12 cellular contexts compared by ENCODE assay signal in genomic region chr11:76787911-76788596, GRCh38. TPM values are rescaled to one million over a fixed set of nuclear protein-coding genes. Genes with fewer than 3 reads are reported as not detected.
A peak's percentile ranks its signal among the peaks of the same experiment; 100 is the strongest.
DNase-seq lines count a peak whose midpoint lies in the region; TF ChIP-seq lines count a peak whose summit lies in the region.
"Had no signal": no experiment of that assay in that cellular context is flagged by ENCODE, and none has a peak within 500 bp of the region (broad histone marks: within the 10 kb centered on the region; RNA-seq: fewer than 3 reads in every experiment).

No MANE protein-coding gene starts in this region.

- H3K4me3 ChIP-seq in H7 (ENCODE audit: insufficient read depth, low read depth, low read length) (no peak overlapping the region), ascending aorta (peak overlapping the region in 1 of 2 donors; percentile 1), left ventricle myocardium inferior (peak overlapping the region; percentile 6), smooth muscle cell (no peak overlapping the region)
- H3K4me3 ChIP-seq: lung, SK-N-MC had no signal

- DNase-seq in H7 (peak; percentile 32), ascending aorta (ENCODE audit: low spot score in 2 of 2) (no peak), left ventricle myocardium inferior (no peak), smooth muscle cell (lab: John Stamatoyannopoulos, UW; ENCODE audit: unreplicated experiment) (no peak), A172 (ENCODE audit: low spot score) (no peak), HFFc6 (no peak), middle frontal gyrus (ENCODE audit: extremely low spot score, low spot score) (no peak), SIG-M5 treated with dmso at 0.1 percent for 504 hours (lab: John Stamatoyannopoulos, UW; ENCODE audit: unreplicated experiment) (no peak)
- DNase-seq: activated CD8-positive, alpha-beta memory T cell treated with anti-CD3 and anti-CD28 coated beads, Interleukin-2, amount 50 U/mL, for 4 hours; stimulated activated CD4-positive, alpha-beta T cell treated with anti-CD3 and anti-CD28 coated beads, Interleukin-2, amount 100 ng/mL, for 48 hours had no signal

- H3K4me3 Mint-ChIP-seq in HFFc6 = no peak overlapping the region

- no peak overlapping the region for H3K27ac Mint-ChIP-seq in HFFc6

- peaks cover 6% of the 10 kb centered on the region; the same call in 1 of the 2 replicates for H3K9me3 Mint-ChIP-seq in HFFc6

- H3K36me3 ChIP-seq in H7 (replicated peaks; ENCODE audit: control insufficient read depth, insufficient read depth, low read length) (no peaks in the 10 kb centered on the region; the same call in 1 of the 2 replicates), ascending aorta (no peaks in the 10 kb centered on the region), left ventricle myocardium inferior (no peaks in the 10 kb centered on the region), smooth muscle cell (ENCODE audit: low read depth) (no peaks in the 10 kb centered on the region)

- H3K36me3 Mint-ChIP-seq in HFFc6 (ENCODE audit: low read depth) = peaks cover 22% of the 10 kb centered on the region; the same call in 1 of the 2 replicates

- peaks cover 39% of the 10 kb centered on the region for H3K4me1 Mint-ChIP-seq in HFFc6 (ENCODE audit: low read depth)

- intact Hi-C loops in ascending aorta (cut with DNase I) = loop anchor here (10.0 kb wide), 2 partner anchors 553 to 1373 kb away; no protein-coding TSS in a partner anchor
- intact Hi-C loops in left ventricle myocardium inferior (cut with micrococcal nuclease) = no loop called here

- 52% methylated on average over 12 of the region's 12 CpGs for WGBS in smooth muscle cell (ENCODE audit: low lambda C conversion rate)

- peaks cover 95% of the 10 kb centered on the region for H3K79me2 ChIP-seq in smooth muscle cell (ENCODE audit: low read depth)

- no peak for TF ChIP-seq CTCF in ascending aorta (IDR thresholded peaks at IDR 0.05)
- no peak for TF ChIP-seq CTCF in left ventricle myocardium inferior (IDR thresholded peaks at IDR 0.05; ENCODE audit: borderline replicate concordance)
- no peak for TF ChIP-seq CTCF in smooth muscle cell (IDR thresholded peaks at IDR 0.05; ENCODE audit: borderline replicate concordance, insufficient read depth, poor library complexity, severe bottlenecking)
- TF ChIP-seq CTCF in HFFc6 (IDR thresholded peaks at IDR 0.05) = no peak

- peaks cover 12% of the 10 kb centered on the region for H3K27me3 Mint-ChIP-seq in HFFc6 (ENCODE audit: insufficient read depth)

- H3K4me2 ChIP-seq in smooth muscle cell = peak overlapping the region; percentile 92

- H3K27me3 ChIP-seq in H7 (ENCODE audit: control insufficient read depth, insufficient read depth, low read length) (no peaks in the 10 kb centered on the region), ascending aorta (no peaks in the 10 kb centered on the region), left ventricle myocardium inferior (ENCODE audit: low read depth) (no peaks in the 10 kb centered on the region), smooth muscle cell (ENCODE audit: low read depth) (no peaks in the 10 kb centered on the region)

- H2AFZ ChIP-seq in smooth muscle cell (ENCODE audit: low read depth) = no peak overlapping the region

- H3K4me1 ChIP-seq in ascending aorta (peaks cover 0 to 18% of the 10 kb centered on the region in 2 donors), left ventricle myocardium inferior (peaks cover 84% of the 10 kb centered on the region), smooth muscle cell (ENCODE audit: low read depth) (peaks cover 50% of the 10 kb centered on the region)

- peaks cover 90% of the 10 kb centered on the region for H4K20me1 ChIP-seq in smooth muscle cell (ENCODE audit: low read depth)

- H3K27ac ChIP-seq in ascending aorta (peak overlapping the region; percentile 37 to 55), left ventricle myocardium inferior (replicated peaks) (peak overlapping the region; percentile 47), smooth muscle cell (ENCODE audit: low read depth) (peak overlapping the region; percentile 100)
- H3K27ac ChIP-seq: SK-N-MC had no signal

- no peaks in the 10 kb centered on the region for H3K9me3 ChIP-seq in ascending aorta
- H3K9me3 ChIP-seq in left ventricle myocardium inferior (replicated peaks) = peaks cover 6% of the 10 kb centered on the region
- H3K9me3 ChIP-seq in smooth muscle cell (replicated peaks; ENCODE audit: low read depth) = no peaks in the 10 kb centered on the region

- H3F3A ChIP-seq in smooth muscle cell (ENCODE audit: low read depth) = peaks cover 19% of the 10 kb centered on the region

- H3K9ac ChIP-seq in smooth muscle cell (ENCODE audit: low read depth) = peak overlapping the region; percentile 47

RNA-seq across cellular contexts. Expression of gene TSKU, which starts 4.9 kb away (rescaled TPM):
- total RNA-seq in H7 (2014; rRNA removed; shearing (Covaris generic)) = 53.3 and 68.8 TPM in 2 replicates
- total RNA-seq in ascending aorta (121 TPM), left ventricle myocardium inferior (12.1 TPM), smooth muscle cell (75.2 and 76.5 TPM in 2 replicates)
- 122 and 144 TPM in 2 replicates for polyA plus RNA-seq in smooth muscle cell
- total RNA-seq in A172 (2014; rRNA removed; shearing (Covaris generic)) = 37.7 and 41.5 TPM in 2 replicates
- 10 to 100 TPM in 3 of 6 experiments, 1 to 10 TPM in 3; 8.3 to 11.0 (median 10.1) TPM for total RNA-seq in HFFc6 (2021; fragmentation: NEBNext Ultra II Directional; extraction: Animal tissue kit (Norgen Biotek cat#: 25700))

Comparison
In these comparisons a context has a peak if more than half of its experiments do, and no peak if none do; other contexts are left out.
1. H3K27ac ChIP-seq: peak in every context shown above with its lines; median percentile 100 in smooth muscle cell; 47 in left ventricle myocardium inferior; 46 in ascending aorta.